Comparison of ENCODE assay signal across 8 cellular contexts in the genomic region with DNA sequence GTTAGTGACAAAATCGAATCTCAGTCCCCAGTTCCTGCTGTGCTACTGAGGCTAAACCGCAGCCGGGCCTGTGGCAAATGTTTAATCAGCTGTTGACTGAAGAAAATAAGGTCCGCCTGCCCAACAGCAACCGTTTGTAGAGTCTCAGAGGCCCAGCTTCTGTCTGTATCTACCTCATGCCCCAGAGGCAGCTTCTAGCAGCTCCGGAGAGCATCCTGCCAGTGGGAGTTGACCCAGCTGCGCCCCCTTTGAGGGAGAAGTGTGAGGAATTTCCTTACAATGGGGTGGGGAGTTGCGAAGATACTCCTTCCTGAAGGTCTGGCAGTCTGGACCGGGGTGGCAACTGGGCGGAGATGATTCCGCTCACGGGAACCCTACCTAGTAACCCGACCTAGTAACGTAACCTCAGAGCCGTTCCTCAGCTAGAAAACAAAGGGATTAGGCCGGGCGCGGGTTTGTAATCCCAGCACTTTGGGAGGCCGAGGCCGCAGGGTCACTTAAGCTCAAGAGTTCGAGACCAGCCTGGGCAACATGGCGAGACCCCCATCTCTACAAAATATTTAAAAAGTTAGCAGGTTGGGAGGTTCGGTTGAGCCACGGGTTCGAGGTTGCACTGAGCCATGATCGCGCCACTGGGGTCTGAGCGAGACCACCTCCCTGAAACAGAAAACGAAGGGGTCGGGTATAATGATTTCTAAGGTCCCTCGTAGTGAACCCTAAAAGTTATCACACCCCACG. TPM values are rescaled to one million over a fixed set of nuclear protein-coding genes. Genes with fewer than 3 reads are reported as not detected.
A peak's percentile ranks its signal among the peaks of the same experiment; 100 is the strongest.
DNase-seq lines count a peak whose midpoint lies in the region; TF ChIP-seq lines count a peak whose summit lies in the region.

No MANE protein-coding gene starts in this region.

- peak overlapping the region; percentile 8 for H3K18ac ChIP-seq in H9 (ENCODE audit: insufficient read length, low read depth, low read length)

- peak overlapping the region; percentile 82 to 96 for H3K4me3 ChIP-seq in tibial artery

- H3K23me2 ChIP-seq in H9 (ENCODE audit: insufficient read length, low read depth, low read length, poor library complexity, severe bottlenecking): peaks cover 11% of the 10 kb centered on the region

- H3K4me1 ChIP-seq in H9 (ENCODE audit: insufficient read depth, low read length) (peaks cover 18% of the 10 kb centered on the region), tibial artery (peaks cover 0 to 41% (median 12%) of the 10 kb centered on the region in 4 donors)

- peak overlapping the region; percentile 2; the same call in 1 of the 2 replicates for H3K14ac ChIP-seq in H9 (ENCODE audit: insufficient read depth, low read length)

- H3K27me3 ChIP-seq in H9 (ENCODE audit: insufficient read depth, low read length) (no peaks in the 10 kb centered on the region), tibial artery (no peaks in the 10 kb centered on the region)

- H3K4me3 Mint-ChIP-seq in H9: peak overlapping the region; percentile 67 to 78

- peaks cover 9 to 15% (median 13%) of the 10 kb centered on the region in 3 donors for H3K36me3 ChIP-seq in tibial artery

- peaks cover 9% of the 10 kb centered on the region; the same call in 1 of the 2 replicates for H3K79me2 ChIP-seq in H9 (ENCODE audit: insufficient read depth, low read length)

- peak overlapping the region; percentile 93 to 95 (median 93) for H3K27ac Mint-ChIP-seq in H9

- peaks cover 74 to 78% of the 10 kb centered on the region in 2 experiments for H3K4me1 Mint-ChIP-seq in H9

- H3K23ac ChIP-seq in H9 (ENCODE audit: insufficient read length, low read depth, low read length): no peak overlapping the region

- no peak overlapping the region for H2AK5ac ChIP-seq in H9 (ENCODE audit: insufficient read length, low read length)

- no peak overlapping the region for H4K5ac ChIP-seq in H9 (ENCODE audit: insufficient read length, low read depth, low read length)

- no peaks in the 10 kb centered on the region for H3K9me3 Mint-ChIP-seq in H9

- peaks cover 20 to 23% (median 22%) of the 10 kb centered on the region in 3 experiments; a peak in 6 of 7 replicates for H3K36me3 Mint-ChIP-seq in H9 (ENCODE audit: insufficient read depth in 1 of 3, low read depth in 3 of 3)

- H2BK5ac ChIP-seq in H9 (ENCODE audit: insufficient read length, low read length): no peak overlapping the region

- no peaks in the 10 kb centered on the region for H4K20me1 ChIP-seq in H9 (ENCODE audit: control insufficient read depth, insufficient read depth, insufficient read length)

- no peak overlapping the region for H3T11ph ChIP-seq in H9 (ENCODE audit: low read length)

- H2BK120ac ChIP-seq in H9 (ENCODE audit: low read depth, low read length, poor library complexity, severe bottlenecking): no peak overlapping the region

- H3K79me1 ChIP-seq in H9 (ENCODE audit: insufficient read depth, low read depth, low read length, poor library complexity, severe bottlenecking): no peaks in the 10 kb centered on the region

- H2BK12ac ChIP-seq in H9 (ENCODE audit: insufficient read length, low read depth, low read length): no peak overlapping the region

- no peak overlapping the region for H3K27ac ChIP-seq in H9 (ENCODE audit: insufficient read length, low read depth, low read length)
- peak overlapping the region; percentile 88 for H3K27ac ChIP-seq in tibial artery

- no peaks in the 10 kb centered on the region for H3K9me3 ChIP-seq in H9 (ENCODE audit: control insufficient read depth, low read depth, low read length)
- no peaks in the 10 kb centered on the region for H3K9me3 ChIP-seq in tibial artery

- no peak overlapping the region for H2BK20ac ChIP-seq in H9 (ENCODE audit: low read depth, low read length, poor library complexity, severe bottlenecking)

- no peak overlapping the region for H2BK15ac ChIP-seq in H9 (ENCODE audit: low read depth, low read length)

- intact Hi-C loops in tibial artery (cut with DNase I; ENCODE audit: low total_unique reads): no loop called here

- no peak overlapping the region for H4K8ac ChIP-seq in H9 (replicated peaks; ENCODE audit: insufficient read length, low read depth, low read length)

- no peak overlapping the region for H2AFZ ChIP-seq in H9 (ENCODE audit: low read length)

- no peak overlapping the region for H3K56ac ChIP-seq in H9 (ENCODE audit: insufficient read length, low read depth, low read length)

- peak overlapping the region; percentile 21 for H3K9ac ChIP-seq in H9 (ENCODE audit: extremely low read depth, insufficient read length, low read length)

- DNase-seq in DMS153 treated with DMSO at 0.1 percent for 48 hours (lab: John Stamatoyannopoulos, UW; ENCODE audit: unreplicated experiment) (peak; percentile 68), H9 (peak; percentile 96), NCI-H2227 treated with DMSO at 0.1 percent for 48 hours (lab: John Stamatoyannopoulos, UW) (peak; percentile 65), epidermal melanocyte (ENCODE audit: insufficient read length, low spot score) (peak; percentile 59), midbrain (lab: John Stamatoyannopoulos, UW) (peak; percentile 56), tibial artery (peak in 1 of 2 donors; percentile 32), mesenteric fat pad (ENCODE audit: low spot score) (no peak)
- peak; percentile 38 for DNase-seq in activated CD4-positive, alpha-beta T cell treated with anti-CD3 and anti-CD28 coated beads for 48 hours

- no peaks in the 10 kb centered on the region for H3K27me3 Mint-ChIP-seq in H9 (ENCODE audit: low read depth)

- no peak overlapping the region; the same call in 1 of the 2 replicates for H3K4ac ChIP-seq in H9 (ENCODE audit: low read depth, low read length)

- H3K4me2 ChIP-seq in H9 (ENCODE audit: insufficient read depth, insufficient read length, low read length): peak overlapping the region; percentile 42

- no CpG with 5 or more reads among the region's 32 CpGs for whole genome bisulfite sequencing in H9 (ENCODE audit: extremely low coverage, insufficient read length, low lambda C conversion rate)

- TF ChIP-seq CTCF in H9 (conservative IDR thresholded peaks at IDR 0.05) (peak; percentile 59; the same call in 2 of the 3 replicates), tibial artery (IDR thresholded peaks at IDR 0.05) (no peak)

- H4K91ac ChIP-seq in H9 (ENCODE audit: insufficient read length, low read depth, low read length): no peak overlapping the region

RNA-seq across cellular contexts. Expression of gene ZNF775, which starts 0.8 kb away (rescaled TPM):
- total RNA-seq in H9 (2021) (9.7 and 10.5 TPM in 2 replicates), mesenteric fat pad (1.6 TPM)

RNA-seq across cellular contexts. Expression of gene REPIN1, which starts 9.7 kb away (rescaled TPM):
- total RNA-seq in H9 (2021) (105 and 106 TPM in 2 replicates), mesenteric fat pad (82.1 TPM)

RNA-seq across cellular contexts. Expression of gene RARRES2, which starts 36.9 kb away (rescaled TPM):
- total RNA-seq in H9 (2021) (59.9 and 60.9 TPM in 2 replicates), mesenteric fat pad (210 TPM)

RNA-seq across cellular contexts. Expression of gene ACTR3C, which starts 54.9 kb away (rescaled TPM):
- total RNA-seq in H9 (2021) (1.2 and 2.2 TPM in 2 replicates), mesenteric fat pad (2.6 TPM)

RNA-seq across cellular contexts. Expression of gene LRRC61, which starts 55.1 kb away (rescaled TPM):
- 24.4 and 27.4 TPM in 2 replicates for total RNA-seq in H9 (2021)
- total RNA-seq in mesenteric fat pad: 3.9 TPM
